Comparison of ENCODE assay signal across 15 cellular contexts in the genomic region with DNA sequence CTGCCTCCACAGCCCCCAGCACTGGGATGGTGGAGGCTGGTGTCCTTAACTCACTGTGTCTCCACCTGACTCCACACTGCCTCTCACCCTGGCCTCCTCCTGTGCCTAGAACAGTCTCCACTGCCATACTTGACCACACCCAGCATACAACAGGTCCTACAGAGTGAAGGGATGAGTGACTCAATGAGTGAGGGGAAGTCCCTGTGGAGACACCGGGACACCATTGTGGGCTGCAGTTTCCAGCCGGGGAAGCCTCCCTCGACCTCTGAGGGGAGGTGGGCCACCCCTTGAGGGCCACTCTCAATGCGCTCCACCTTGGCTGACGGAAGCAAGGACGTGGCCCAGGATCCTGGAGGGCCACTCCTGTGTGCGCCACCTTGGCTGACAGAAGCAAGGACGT. TPM values are rescaled to one million over a fixed set of nuclear protein-coding genes. Genes with fewer than 3 reads are reported as not detected.
A peak's percentile ranks its signal among the peaks of the same experiment; 100 is the strongest.
DNase-seq lines count a peak whose midpoint lies in the region; ATAC-seq and TF ChIP-seq lines count a peak whose summit lies in the region.
"Had no signal": no experiment of that assay in that cellular context is flagged by ENCODE, and none has a peak within 500 bp of the region (broad histone marks: within the 10 kb centered on the region; RNA-seq: fewer than 3 reads in every experiment).

No MANE protein-coding gene starts in this region.

- no peak overlapping the region for H3K27ac Mint-ChIP-seq in naive B cell
- H3K27ac Mint-ChIP-seq: CD14-positive monocyte; CD8-positive, alpha-beta memory T cell had no signal

- TF ChIP-seq CTCF in GM10266 (IDR thresholded peaks at IDR 0.05; ENCODE audit: control insufficient read depth, insufficient read depth, low read depth, missing control alignments) (no peak), Peyer's patch (IDR thresholded peaks at IDR 0.05) (no peak)

- TF ChIP-seq POLR2A in Peyer's patch (IDR thresholded peaks at IDR 0.05) = no peak

- peak; percentile 23 for DNase-seq in GM10266 (ENCODE audit: extremely low spot score)
- peak; percentile 29 for DNase-seq in H7
- no peak for DNase-seq in naive B cell
- no peak for DNase-seq in Peyer's patch
- DNase-seq in SW 1271 (lab: John Stamatoyannopoulos, UW) = no peak
- DNase-seq: Caco-2; CD8-positive, alpha-beta memory T cell; DND-41; GDM1 had no signal

- H3K27me3 ChIP-seq in H7 (ENCODE audit: control insufficient read depth, insufficient read depth, low read length) (no peaks in the 10 kb centered on the region), Peyer's patch (no peaks in the 10 kb centered on the region)

- H3K27ac ChIP-seq in Peyer's patch = no peak overlapping the region
- H3K27ac ChIP-seq: A549 had no signal

- peaks cover 14 to 26% (median 14%) of the 10 kb centered on the region in 3 donors for H3K4me1 Mint-ChIP-seq in naive B cell

- H3K27me3 Mint-ChIP-seq in naive B cell = peaks cover 8 to 29% (median 18%) of the 10 kb centered on the region in 3 donors

- H3K4me1 ChIP-seq in Peyer's patch = no peaks in the 10 kb centered on the region
- H3K4me1 ChIP-seq: A549, Caco-2 had no signal

- H3K9me3 ChIP-seq in Peyer's patch = peaks cover 0 to 36% (median 11%) of the 10 kb centered on the region in 4 donors

- peak overlapping the region in 7 of 8 donors; percentile 11 to 91 (median 77) for H3K4me3 Mint-ChIP-seq in naive B cell
- H3K4me3 Mint-ChIP-seq: CD8-positive, alpha-beta memory T cell had no signal

- ATAC-seq in naive B cell (ENCODE audit: low read depth in 2 of 2) (no peak), HG03342 (IDR thresholded peaks at IDR 0.05; ENCODE audit: unreplicated experiment) (no peak)
- ATAC-seq: A549 had no signal

- H3K36me3 Mint-ChIP-seq in naive B cell = peaks cover 0 to 21% of the 10 kb centered on the region in 2 donors

- H3K4me3 ChIP-seq in H7 (ENCODE audit: insufficient read depth, low read depth, low read length) (no peak overlapping the region), Peyer's patch (no peak overlapping the region)
- H3K4me3 ChIP-seq: A549 had no signal

- peaks cover 7 to 36% (median 10%) of the 10 kb centered on the region in 7 donors for H3K9me3 Mint-ChIP-seq in naive B cell

- H3K36me3 ChIP-seq in H7 (replicated peaks; ENCODE audit: control insufficient read depth, insufficient read depth, low read length) (no peaks in the 10 kb centered on the region), Peyer's patch (no peaks in the 10 kb centered on the region)

RNA-seq across cellular contexts. Expression of a gene that starts 2.8 kb away (rescaled TPM):
- 0.07 TPM in 1 of 2 replicates, not detected in the other for total RNA-seq in H7 (2014; rRNA removed; shearing (Covaris generic))
- 10 to 100 TPM in 1 of 6 donors, 1 to 10 TPM in 4, not detected in 1; 4.2 to 11.1 (median 5.6) TPM for polyA plus RNA-seq in naive B cell (ENCODE audit: low read depth in 6 of 6)
- total RNA-seq in Peyer's patch = 1 to 10 TPM; 1.2 to 6.6 (median 4.0) TPM
- total RNA-seq: Caco-2, HT-29 had no signal
- polyA plus RNA-seq: A549 had no signal

RNA-seq across cellular contexts. Expression of a gene that starts 22.4 kb away (rescaled TPM):
- total RNA-seq in H7 (2014; rRNA removed; shearing (Covaris generic)) = not detected in 2 replicates
- not detected for polyA plus RNA-seq in naive B cell (ENCODE audit: low read depth in 6 of 6)
- not detected for total RNA-seq in Peyer's patch
- total RNA-seq: Caco-2; CD8-positive, alpha-beta memory T cell; HT-29 had no signal
- polyA plus RNA-seq: A549; AG04450; CD14-positive monocyte; CD8-positive, alpha-beta memory T cell; IgD-negative memory B cell had no signal

RNA-seq across cellular contexts. Expression of a gene that starts 41.8 kb away (rescaled TPM):
- 9.2 and 16.0 TPM in 2 replicates for total RNA-seq in H7 (2014; rRNA removed; shearing (Covaris generic))
- polyA plus RNA-seq in naive B cell (ENCODE audit: low read depth in 6 of 6) = 10 to 100 TPM; 22.2 to 39.2 (median 36.7) TPM
- 10 to 100 TPM; 20.8 to 75.1 (median 47.7) TPM for total RNA-seq in Peyer's patch
- total RNA-seq: Caco-2, HT-29 had no signal

RNA-seq across cellular contexts. Expression of a gene that starts 53.6 kb away (rescaled TPM):
- total RNA-seq in H7 (2014; rRNA removed; shearing (Covaris generic)) = 16.9 and 19.7 TPM in 2 replicates
- polyA plus RNA-seq in naive B cell (ENCODE audit: low read depth in 6 of 6) = 10 to 100 TPM in 3 of 6 donors, 1 to 10 TPM in 3; 6.1 to 16.0 (median 9.3) TPM
- 10 to 100 TPM; 18.4 to 29.7 (median 20.3) TPM for total RNA-seq in Peyer's patch
- total RNA-seq: HT-29 had no signal

Comparison
In these comparisons a context has a peak if more than half of its experiments do, and no peak if none do; other contexts are left out.
1. DNase-seq: peak in GM10266 (single experiment) and H7 (single experiment); none in naive B cell (single experiment), Peyer's patch (0 of 3) and SW 1271 (0 of 2).